ENCODE assay signal across 1 cellular context in the genomic region with DNA sequence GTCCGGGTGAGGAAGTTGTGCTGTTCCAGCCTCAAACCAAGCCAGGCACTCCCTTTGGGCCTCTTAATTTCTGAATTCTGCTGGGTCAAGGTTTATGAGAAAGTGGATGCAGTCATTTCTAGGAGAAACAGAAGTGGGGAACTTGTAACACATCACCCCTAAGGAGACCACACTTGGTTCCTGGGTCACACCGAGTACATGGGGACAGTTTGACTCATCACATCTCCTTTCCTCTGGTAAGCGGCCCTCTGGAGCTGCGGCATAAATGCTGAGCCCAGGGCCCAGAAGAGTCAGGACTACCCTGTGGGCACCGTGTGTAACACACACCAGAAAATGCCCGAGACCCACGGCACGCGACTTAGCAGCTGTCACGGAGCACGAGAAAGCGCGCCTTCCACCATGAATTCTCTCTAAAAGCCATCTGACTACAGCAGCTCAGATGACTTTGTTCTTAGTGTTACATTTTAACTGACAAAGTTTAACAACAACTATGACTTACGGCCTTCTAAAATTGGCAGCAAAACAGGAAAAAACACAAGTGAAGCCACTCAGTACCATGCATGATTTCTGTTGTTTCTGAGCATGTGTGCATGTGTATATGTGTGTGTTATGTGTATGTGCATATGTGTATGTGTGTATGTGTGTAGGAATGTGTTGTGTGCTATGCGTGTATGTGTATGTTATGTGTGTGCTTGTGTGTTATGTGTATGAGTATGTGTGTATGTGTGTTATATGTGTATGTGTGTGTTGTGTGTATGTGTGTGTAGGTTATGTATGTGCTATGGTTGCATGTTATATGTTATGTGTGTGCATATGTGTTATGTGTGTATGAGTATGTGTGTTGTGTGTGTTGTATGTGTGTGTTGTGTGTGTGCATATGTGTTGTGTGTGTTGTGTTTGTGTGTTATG.
TF ChIP-seq lines count a peak whose summit lies in the region.

No MANE protein-coding gene starts in this region.

TF ChIP-seq in GM12878, 131 proteins besides CTCF, POLR2A, EP300 and RAD21 (continued from another document and continues in another):
- TF ChIP-seq, protein P1, sequence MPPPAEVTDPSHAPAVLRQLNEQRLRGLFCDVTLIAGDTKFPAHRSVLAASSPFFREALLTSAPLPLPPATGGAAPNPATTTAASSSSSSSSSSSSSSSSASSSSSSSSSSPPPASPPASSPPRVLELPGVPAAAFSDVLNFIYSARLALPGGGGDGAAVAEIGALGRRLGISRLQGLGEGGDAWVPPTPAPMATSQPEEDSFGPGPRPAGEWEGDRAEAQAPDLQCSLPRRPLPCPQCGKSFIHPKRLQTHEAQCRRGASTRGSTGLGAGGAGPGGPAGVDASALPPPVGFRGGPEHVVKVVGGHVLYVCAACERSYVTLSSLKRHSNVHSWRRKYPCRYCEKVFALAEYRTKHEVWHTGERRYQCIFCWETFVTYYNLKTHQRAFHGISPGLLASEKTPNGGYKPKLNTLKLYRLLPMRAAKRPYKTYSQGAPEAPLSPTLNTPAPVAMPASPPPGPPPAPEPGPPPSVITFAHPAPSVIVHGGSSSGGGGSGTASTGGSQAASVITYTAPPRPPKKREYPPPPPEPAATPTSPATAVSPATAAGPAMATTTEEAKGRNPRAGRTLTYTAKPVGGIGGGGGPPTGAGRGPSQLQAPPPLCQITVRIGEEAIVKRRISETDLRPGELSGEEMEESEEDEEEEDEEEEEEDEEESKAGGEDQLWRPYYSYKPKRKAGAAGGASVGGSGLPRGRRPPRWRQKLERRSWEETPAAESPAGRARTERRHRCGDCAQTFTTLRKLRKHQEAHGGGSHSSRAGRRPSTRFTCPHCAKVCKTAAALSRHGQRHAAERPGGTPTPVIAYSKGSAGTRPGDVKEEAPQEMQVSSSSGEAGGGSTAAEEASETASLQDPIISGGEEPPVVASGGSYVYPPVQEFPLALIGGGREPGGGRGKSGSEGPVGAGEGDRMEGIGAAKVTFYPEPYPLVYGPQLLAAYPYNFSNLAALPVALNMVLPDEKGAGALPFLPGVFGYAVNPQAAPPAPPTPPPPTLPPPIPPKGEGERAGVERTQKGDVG (CRISPR knock-in tag; IDR thresholded peaks at IDR 0.05), result no peak
- TF ChIP-seq CREM (IDR thresholded peaks at IDR 0.05; ENCODE audit: low read depth) (peak; percentile 93), NFYA (IDR thresholded peaks at IDR 0.05; ENCODE audit: borderline replicate concordance, low read depth, low read length) (no peak), TARDBP (IDR thresholded peaks at IDR 0.05; ENCODE audit: borderline replicate concordance) (peak; percentile 83), ZNF384 (IDR thresholded peaks at IDR 0.05; ENCODE audit: borderline replicate concordance, low read depth, low read length) (peak; percentile 22; the same call in 1 of the 2 replicates), CEBPB (IDR thresholded peaks at IDR 0.05; ENCODE audit: borderline replicate concordance in 1 of 2, low read depth in 2 of 2, low read length in 2 of 2) (no peak), RCOR1 (conservative IDR thresholded peaks at IDR 0.05; ENCODE audit: low read depth, low read length) (no peak; the same call in 1 of the 2 replicates), TCF7 (IDR thresholded peaks at IDR 0.05; ENCODE audit: borderline replicate concordance) (peak; percentile 61; the same call in 1 of the 2 replicates), SUZ12 (IDR thresholded peaks at IDR 0.05; ENCODE audit: unreplicated experiment) (no peak), NFIC (IDR thresholded peaks at IDR 0.05; ENCODE audit: low read depth, low read length) (no peak), SREBF2 (IDR thresholded peaks at IDR 0.05; ENCODE audit: low read length) (no peak), KLF5 (IDR thresholded peaks at IDR 0.05; ENCODE audit: partially characterized antibody) (peak; percentile 65), CBX5 (IDR thresholded peaks at IDR 0.05; ENCODE audit: low read depth) (no peak), MYB (IDR thresholded peaks at IDR 0.05; ENCODE audit: borderline replicate concordance, low read depth, low read length) (no peak), FOXK2 (IDR thresholded peaks at IDR 0.05) (0 out of 2 replicates have a peak, but pooled peaks have one; percentile 23), SMARCA5 (IDR thresholded peaks at IDR 0.05) (peak; percentile 40; the same call in 1 of the 2 replicates), RAD51 (IDR thresholded peaks at IDR 0.05) (peak; percentile 40; the same call in 1 of the 2 replicates), NFXL1 (IDR thresholded peaks at IDR 0.05; ENCODE audit: borderline replicate concordance) (no peak), NR2C1 (IDR thresholded peaks at IDR 0.05) (peak; percentile 42; the same call in 1 of the 2 replicates), ZNF217 (IDR thresholded peaks at IDR 0.05) (peak; percentile 82; the same call in 1 of the 2 replicates), CBX3 (IDR thresholded peaks at IDR 0.05; ENCODE audit: borderline replicate concordance, low read depth) (no peak), NRF1 (conservative IDR thresholded peaks at IDR 0.05; ENCODE audit: low read depth, low read length) (no peak), JUND (IDR thresholded peaks at IDR 0.05; ENCODE audit: low read depth, low read length) (peak; percentile 90), ZNF274 (IDR thresholded peaks at IDR 0.05; ENCODE audit: insufficient read depth, insufficient read length) (no peak), RUNX3 (IDR thresholded peaks at IDR 0.05; ENCODE audit: low read length) (no peak), TBL1XR1 (IDR thresholded peaks at IDR 0.05; ENCODE audit: low read depth, low read length) (peak; percentile 97), SIN3A (IDR thresholded peaks at IDR 0.05; ENCODE audit: low read depth, low read length) (no peak), SIX5 (IDR thresholded peaks at IDR 0.05; ENCODE audit: low read depth, low read length, severe bottlenecking) (peak; percentile 23), RELA (IDR thresholded peaks at IDR 0.05; ENCODE audit: borderline replicate concordance, partially characterized antibody) (peak; percentile 78), ATF7 (IDR thresholded peaks at IDR 0.05; ENCODE audit: low read depth) (peak; percentile 88), ZSCAN29 (IDR thresholded peaks at IDR 0.05) (no peak), MXI1 (IDR thresholded peaks at IDR 0.05; ENCODE audit: low read depth, low read length) (peak; percentile 51; the same call in 1 of the 2 replicates), YBX1 (IDR thresholded peaks at IDR 0.05) (peak; percentile 93; the same call in 1 of the 2 replicates), IRF4 (IDR thresholded peaks at IDR 0.05; ENCODE audit: low read depth, low read length) (peak; percentile 98), TCF3 (IDR thresholded peaks at IDR 0.05; ENCODE audit: borderline replicate concordance, insufficient read depth, low read depth, low read length) (peak; percentile 85), JUNB (IDR thresholded peaks at IDR 0.05) (peak; percentile 98), TAF1 (IDR thresholded peaks at IDR 0.05; ENCODE audit: borderline replicate concordance, low read depth, low read length) (0 out of 2 replicates have a peak, but pooled peaks have one; percentile 38), CREB1 (IDR thresholded peaks at IDR 0.05; ENCODE audit: low read depth) (no peak), BHLHE40 (IDR thresholded peaks at IDR 0.05; ENCODE audit: borderline replicate concordance in 1 of 2, low read depth in 2 of 2, low read length in 1 of 2) (peak; percentile 98 to 99), BMI1 (IDR thresholded peaks at IDR 0.05; ENCODE audit: borderline replicate concordance) (peak; percentile 53; the same call in 1 of the 2 replicates)
- TF ChIP-seq, protein P2, sequence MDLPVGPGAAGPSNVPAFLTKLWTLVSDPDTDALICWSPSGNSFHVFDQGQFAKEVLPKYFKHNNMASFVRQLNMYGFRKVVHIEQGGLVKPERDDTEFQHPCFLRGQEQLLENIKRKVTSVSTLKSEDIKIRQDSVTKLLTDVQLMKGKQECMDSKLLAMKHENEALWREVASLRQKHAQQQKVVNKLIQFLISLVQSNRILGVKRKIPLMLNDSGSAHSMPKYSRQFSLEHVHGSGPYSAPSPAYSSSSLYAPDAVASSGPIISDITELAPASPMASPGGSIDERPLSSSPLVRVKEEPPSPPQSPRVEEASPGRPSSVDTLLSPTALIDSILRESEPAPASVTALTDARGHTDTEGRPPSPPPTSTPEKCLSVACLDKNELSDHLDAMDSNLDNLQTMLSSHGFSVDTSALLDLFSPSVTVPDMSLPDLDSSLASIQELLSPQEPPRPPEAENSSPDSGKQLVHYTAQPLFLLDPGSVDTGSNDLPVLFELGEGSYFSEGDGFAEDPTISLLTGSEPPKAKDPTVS (IDR thresholded peaks at IDR 0.05; ENCODE audit: low read depth, low read length), result no peak
- TF ChIP-seq, protein P3, sequence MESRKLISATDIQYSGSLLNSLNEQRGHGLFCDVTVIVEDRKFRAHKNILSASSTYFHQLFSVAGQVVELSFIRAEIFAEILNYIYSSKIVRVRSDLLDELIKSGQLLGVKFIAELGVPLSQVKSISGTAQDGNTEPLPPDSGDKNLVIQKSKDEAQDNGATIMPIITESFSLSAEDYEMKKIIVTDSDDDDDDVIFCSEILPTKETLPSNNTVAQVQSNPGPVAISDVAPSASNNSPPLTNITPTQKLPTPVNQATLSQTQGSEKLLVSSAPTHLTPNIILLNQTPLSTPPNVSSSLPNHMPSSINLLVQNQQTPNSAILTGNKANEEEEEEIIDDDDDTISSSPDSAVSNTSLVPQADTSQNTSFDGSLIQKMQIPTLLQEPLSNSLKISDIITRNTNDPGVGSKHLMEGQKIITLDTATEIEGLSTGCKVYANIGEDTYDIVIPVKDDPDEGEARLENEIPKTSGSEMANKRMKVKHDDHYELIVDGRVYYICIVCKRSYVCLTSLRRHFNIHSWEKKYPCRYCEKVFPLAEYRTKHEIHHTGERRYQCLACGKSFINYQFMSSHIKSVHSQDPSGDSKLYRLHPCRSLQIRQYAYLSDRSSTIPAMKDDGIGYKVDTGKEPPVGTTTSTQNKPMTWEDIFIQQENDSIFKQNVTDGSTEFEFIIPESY (IDR thresholded peaks at IDR 0.05), result peak; percentile 24; the same call in 1 of the 2 replicates
- TF ChIP-seq, protein P4, sequence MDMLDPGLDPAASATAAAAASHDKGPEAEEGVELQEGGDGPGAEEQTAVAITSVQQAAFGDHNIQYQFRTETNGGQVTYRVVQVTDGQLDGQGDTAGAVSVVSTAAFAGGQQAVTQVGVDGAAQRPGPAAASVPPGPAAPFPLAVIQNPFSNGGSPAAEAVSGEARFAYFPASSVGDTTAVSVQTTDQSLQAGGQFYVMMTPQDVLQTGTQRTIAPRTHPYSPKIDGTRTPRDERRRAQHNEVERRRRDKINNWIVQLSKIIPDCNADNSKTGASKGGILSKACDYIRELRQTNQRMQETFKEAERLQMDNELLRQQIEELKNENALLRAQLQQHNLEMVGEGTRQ (IDR thresholded peaks at IDR 0.05; ENCODE audit: borderline replicate concordance, low read depth, low read length), result no peak
- TF ChIP-seq, protein P5, sequence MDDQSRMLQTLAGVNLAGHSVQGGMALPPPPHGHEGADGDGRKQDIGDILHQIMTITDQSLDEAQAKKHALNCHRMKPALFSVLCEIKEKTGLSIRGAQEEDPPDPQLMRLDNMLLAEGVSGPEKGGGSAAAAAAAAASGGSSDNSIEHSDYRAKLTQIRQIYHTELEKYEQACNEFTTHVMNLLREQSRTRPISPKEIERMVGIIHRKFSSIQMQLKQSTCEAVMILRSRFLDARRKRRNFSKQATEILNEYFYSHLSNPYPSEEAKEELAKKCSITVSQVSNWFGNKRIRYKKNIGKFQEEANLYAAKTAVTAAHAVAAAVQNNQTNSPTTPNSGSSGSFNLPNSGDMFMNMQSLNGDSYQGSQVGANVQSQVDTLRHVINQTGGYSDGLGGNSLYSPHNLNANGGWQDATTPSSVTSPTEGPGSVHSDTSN (IDR thresholded peaks at IDR 0.05; ENCODE audit: insufficient replicate concordance, low read depth, low read length), result no peak
- TF ChIP-seq, protein P6, sequence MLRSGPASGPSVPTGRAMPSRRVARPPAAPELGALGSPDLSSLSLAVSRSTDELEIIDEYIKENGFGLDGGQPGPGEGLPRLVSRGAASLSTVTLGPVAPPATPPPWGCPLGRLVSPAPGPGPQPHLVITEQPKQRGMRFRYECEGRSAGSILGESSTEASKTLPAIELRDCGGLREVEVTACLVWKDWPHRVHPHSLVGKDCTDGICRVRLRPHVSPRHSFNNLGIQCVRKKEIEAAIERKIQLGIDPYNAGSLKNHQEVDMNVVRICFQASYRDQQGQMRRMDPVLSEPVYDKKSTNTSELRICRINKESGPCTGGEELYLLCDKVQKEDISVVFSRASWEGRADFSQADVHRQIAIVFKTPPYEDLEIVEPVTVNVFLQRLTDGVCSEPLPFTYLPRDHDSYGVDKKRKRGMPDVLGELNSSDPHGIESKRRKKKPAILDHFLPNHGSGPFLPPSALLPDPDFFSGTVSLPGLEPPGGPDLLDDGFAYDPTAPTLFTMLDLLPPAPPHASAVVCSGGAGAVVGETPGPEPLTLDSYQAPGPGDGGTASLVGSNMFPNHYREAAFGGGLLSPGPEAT (IDR thresholded peaks at IDR 0.05; ENCODE audit: low read depth), result peak; percentile 94
- TF ChIP-seq, protein P7, sequence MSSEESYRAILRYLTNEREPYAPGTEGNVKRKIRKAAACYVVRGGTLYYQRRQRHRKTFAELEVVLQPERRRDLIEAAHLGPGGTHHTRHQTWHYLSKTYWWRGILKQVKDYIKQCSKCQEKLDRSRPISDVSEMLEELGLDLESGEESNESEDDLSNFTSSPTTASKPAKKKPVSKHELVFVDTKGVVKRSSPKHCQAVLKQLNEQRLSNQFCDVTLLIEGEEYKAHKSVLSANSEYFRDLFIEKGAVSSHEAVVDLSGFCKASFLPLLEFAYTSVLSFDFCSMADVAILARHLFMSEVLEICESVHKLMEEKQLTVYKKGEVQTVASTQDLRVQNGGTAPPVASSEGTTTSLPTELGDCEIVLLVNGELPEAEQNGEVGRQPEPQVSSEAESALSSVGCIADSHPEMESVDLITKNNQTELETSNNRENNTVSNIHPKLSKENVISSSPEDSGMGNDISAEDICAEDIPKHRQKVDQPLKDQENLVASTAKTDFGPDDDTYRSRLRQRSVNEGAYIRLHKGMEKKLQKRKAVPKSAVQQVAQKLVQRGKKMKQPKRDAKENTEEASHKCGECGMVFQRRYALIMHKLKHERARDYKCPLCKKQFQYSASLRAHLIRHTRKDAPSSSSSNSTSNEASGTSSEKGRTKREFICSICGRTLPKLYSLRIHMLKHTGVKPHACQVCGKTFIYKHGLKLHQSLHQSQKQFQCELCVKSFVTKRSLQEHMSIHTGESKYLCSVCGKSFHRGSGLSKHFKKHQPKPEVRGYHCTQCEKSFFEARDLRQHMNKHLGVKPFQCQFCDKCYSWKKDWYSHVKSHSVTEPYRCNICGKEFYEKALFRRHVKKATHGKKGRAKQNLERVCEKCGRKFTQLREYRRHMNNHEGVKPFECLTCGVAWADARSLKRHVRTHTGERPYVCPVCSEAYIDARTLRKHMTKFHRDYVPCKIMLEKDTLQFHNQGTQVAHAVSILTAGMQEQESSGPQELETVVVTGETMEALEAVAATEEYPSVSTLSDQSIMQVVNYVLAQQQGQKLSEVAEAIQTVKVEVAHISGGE (CRISPR knock-in tag; IDR thresholded peaks at IDR 0.05), result no peak
- TF ChIP-seq, protein P8, sequence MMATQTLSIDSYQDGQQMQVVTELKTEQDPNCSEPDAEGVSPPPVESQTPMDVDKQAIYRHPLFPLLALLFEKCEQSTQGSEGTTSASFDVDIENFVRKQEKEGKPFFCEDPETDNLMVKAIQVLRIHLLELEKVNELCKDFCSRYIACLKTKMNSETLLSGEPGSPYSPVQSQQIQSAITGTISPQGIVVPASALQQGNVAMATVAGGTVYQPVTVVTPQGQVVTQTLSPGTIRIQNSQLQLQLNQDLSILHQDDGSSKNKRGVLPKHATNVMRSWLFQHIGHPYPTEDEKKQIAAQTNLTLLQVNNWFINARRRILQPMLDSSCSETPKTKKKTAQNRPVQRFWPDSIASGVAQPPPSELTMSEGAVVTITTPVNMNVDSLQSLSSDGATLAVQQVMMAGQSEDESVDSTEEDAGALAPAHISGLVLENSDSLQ (IDR thresholded peaks at IDR 0.05), result peak; percentile 61
